1 cellular context compared by ENCODE assay signal in the genomic region with DNA sequence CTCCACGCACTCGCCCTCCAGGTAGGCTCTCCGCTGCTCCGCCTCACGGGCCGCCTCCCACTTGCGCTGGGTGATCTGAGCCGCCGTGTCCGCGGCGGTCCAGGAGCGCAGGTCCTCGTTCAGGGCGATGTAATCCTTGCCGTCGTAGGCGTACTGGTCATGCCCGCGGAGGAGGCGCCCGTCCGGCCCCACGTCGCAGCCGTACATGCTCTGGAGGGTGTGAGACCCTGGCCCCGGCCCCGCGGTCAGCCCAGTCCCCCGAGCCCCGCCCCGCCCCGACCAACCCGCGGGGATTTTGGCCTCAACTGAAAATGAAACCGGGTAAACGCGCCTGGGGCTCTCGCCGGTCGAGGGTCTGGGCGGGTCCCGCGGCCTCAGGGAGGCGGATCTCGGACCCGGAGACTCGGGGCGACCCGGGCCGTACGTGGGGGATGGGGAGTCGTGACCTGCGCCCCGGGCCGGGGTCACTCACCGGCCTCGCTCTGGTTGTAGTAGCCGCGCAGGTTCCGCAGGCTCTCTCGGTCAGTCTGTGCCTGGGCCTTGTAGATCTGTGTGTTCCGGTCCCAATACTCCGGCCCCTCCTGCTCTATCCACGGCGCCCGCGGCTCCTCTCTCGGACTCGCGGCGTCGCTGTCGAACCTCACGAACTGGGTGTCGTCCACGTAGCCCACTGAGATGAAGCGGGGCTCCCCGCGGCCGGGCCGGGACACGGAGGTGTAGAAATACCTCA.
TF ChIP-seq lines count a peak whose summit lies in the region.

No MANE protein-coding gene starts in this region.

TF ChIP-seq in IMR-90, 13 proteins besides CTCF, POLR2A, EP300 and RAD21 (continued from another document):
- TF ChIP-seq USF2 (IDR thresholded peaks at IDR 0.05; ENCODE audit: low read depth, low read length), result no peak
- no peak for TF ChIP-seq RCOR1 (IDR thresholded peaks at IDR 0.05; ENCODE audit: insufficient replicate concordance, low read length)
- TF ChIP-seq FOS (IDR thresholded peaks at IDR 0.05; ENCODE audit: low read depth, low read length), result no peak
- no peak for TF ChIP-seq SMC3 (IDR thresholded peaks at IDR 0.05; ENCODE audit: low read depth, low read length)
- TF ChIP-seq CEBPB (IDR thresholded peaks at IDR 0.05; ENCODE audit: low read depth, low read length), result no peak
- no peak for TF ChIP-seq BHLHE40 (IDR thresholded peaks at IDR 0.05; ENCODE audit: low read depth, low read length)
- TF ChIP-seq MAFK (IDR thresholded peaks at IDR 0.05; ENCODE audit: low read depth, low read length), result no peak
- TF ChIP-seq CHD1 (IDR thresholded peaks at IDR 0.05; ENCODE audit: low read depth, low read length), result no peak
- TF ChIP-seq MXI1 (IDR thresholded peaks at IDR 0.05; ENCODE audit: borderline replicate concordance, low read depth, low read length), result no peak
- TF ChIP-seq NFE2L2 (IDR thresholded peaks at IDR 0.05; ENCODE audit: low read depth, low read length), result no peak
